In the genomic region with DNA sequence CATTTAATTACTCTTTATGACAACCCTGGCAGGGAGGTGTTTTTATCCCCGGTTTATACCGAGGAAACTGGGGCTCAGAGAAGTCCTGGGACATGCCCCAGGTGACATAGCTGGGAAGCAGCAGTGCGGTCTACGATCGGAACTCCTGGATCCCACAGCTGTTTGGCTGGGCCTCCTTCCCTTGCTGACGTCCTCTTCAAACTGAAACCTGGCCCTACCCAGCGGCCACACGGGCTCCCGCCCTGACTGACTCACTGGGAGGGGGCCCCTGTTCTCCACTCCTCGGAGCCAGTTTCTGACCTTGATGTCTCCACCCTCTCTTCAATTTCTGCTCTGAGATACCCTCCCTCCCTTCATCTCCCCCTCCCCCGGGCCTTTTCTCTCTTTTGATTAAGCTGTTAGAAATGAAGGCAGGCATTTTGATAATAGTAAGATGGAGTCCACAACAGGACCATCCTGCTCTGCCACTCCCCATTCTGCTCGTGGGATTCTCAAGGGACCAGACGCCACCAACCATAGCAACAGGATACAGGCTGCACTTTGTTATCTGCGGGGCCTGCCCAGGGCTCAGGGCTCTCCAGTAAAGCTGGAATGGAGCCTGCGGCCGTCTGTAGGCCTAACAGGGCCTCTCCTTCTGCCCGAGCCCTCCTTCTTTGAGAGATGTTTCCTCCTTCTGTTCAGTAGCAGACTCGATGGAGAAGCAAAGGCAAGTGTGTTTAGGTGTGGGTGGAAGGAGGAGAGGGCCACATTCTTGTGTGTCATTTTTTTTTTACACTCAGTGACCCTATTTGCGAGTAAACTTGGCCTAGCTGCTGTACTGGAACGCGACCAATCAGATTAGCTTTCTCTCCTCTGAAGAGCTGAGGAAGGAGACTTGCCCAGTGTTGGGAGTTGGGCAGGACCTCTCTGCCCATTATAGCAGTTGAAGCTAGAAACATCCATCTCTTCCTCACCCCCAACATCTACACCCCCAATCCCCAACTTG, we compare ENCODE assay signal across 1 cellular context.
TF ChIP-seq lines count a peak whose summit lies in the region.

No MANE protein-coding gene starts in this region.

TF ChIP-seq in GM23338, 12 proteins besides CTCF, POLR2A, EP300 and RAD21 (continued from another document):
- TF ChIP-seq, protein P1, sequence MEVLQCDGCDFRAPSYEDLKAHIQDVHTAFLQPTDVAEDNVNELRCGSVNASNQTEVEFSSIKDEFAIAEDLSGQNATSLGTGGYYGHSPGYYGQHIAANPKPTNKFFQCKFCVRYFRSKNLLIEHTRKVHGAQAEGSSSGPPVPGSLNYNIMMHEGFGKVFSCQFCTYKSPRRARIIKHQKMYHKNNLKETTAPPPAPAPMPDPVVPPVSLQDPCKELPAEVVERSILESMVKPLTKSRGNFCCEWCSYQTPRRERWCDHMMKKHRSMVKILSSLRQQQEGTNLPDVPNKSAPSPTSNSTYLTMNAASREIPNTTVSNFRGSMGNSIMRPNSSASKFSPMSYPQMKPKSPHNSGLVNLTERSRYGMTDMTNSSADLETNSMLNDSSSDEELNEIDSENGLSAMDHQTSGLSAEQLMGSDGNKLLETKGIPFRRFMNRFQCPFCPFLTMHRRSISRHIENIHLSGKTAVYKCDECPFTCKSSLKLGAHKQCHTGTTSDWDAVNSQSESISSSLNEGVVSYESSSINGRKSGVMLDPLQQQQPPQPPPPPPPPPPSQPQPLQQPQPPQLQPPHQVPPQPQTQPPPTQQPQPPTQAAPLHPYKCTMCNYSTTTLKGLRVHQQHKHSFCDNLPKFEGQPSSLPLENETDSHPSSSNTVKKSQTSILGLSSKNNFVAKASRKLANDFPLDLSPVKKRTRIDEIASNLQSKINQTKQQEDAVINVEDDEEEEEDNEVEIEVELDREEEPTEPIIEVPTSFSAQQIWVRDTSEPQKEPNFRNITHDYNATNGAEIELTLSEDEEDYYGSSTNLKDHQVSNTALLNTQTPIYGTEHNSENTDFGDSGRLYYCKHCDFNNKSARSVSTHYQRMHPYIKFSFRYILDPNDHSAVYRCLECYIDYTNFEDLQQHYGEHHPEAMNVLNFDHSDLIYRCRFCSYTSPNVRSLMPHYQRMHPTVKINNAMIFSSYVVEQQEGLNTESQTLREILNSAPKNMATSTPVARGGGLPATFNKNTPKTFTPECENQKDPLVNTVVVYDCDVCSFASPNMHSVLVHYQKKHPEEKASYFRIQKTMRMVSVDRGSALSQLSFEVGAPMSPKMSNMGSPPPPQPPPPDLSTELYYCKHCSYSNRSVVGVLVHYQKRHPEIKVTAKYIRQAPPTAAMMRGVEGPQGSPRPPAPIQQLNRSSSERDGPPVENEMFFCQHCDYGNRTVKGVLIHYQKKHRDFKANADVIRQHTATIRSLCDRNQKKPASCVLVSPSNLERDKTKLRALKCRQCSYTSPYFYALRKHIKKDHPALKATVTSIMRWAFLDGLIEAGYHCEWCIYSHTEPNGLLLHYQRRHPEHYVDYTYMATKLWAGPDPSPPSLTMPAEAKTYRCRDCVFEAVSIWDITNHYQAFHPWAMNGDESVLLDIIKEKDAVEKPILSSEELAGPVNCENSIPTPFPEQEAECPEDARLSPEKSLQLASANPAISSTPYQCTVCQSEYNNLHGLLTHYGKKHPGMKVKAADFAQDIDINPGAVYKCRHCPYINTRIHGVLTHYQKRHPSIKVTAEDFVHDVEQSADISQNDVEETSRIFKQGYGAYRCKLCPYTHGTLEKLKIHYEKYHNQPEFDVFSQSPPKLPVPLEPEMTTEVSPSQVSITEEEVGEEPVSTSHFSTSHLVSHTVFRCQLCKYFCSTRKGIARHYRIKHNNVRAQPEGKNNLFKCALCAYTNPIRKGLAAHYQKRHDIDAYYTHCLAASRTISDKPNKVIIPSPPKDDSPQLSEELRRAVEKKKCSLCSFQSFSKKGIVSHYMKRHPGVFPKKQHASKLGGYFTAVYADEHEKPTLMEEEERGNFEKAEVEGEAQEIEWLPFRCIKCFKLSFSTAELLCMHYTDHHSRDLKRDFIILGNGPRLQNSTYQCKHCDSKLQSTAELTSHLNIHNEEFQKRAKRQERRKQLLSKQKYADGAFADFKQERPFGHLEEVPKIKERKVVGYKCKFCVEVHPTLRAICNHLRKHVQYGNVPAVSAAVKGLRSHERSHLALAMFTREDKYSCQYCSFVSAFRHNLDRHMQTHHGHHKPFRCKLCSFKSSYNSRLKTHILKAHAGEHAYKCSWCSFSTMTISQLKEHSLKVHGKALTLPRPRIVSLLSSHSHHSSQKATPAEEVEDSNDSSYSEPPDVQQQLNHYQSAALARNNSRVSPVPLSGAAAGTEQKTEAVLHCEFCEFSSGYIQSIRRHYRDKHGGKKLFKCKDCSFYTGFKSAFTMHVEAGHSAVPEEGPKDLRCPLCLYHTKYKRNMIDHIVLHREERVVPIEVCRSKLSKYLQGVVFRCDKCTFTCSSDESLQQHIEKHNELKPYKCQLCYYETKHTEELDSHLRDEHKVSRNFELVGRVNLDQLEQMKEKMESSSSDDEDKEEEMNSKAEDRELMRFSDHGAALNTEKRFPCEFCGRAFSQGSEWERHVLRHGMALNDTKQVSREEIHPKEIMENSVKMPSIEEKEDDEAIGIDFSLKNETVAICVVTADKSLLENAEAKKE (CRISPR knock-in tag; IDR thresholded peaks at IDR 0.05): no peak
- TF ChIP-seq JUNB (IDR thresholded peaks at IDR 0.05; ENCODE audit: unreplicated experiment): no peak
- TF ChIP-seq EZH2phosphoT487 (IDR thresholded peaks at IDR 0.05; ENCODE audit: unreplicated experiment): no peak
- TF ChIP-seq POLR2AphosphoS5 (IDR thresholded peaks at IDR 0.05; ENCODE audit: low read depth): no peak
- TF ChIP-seq, protein P2, sequence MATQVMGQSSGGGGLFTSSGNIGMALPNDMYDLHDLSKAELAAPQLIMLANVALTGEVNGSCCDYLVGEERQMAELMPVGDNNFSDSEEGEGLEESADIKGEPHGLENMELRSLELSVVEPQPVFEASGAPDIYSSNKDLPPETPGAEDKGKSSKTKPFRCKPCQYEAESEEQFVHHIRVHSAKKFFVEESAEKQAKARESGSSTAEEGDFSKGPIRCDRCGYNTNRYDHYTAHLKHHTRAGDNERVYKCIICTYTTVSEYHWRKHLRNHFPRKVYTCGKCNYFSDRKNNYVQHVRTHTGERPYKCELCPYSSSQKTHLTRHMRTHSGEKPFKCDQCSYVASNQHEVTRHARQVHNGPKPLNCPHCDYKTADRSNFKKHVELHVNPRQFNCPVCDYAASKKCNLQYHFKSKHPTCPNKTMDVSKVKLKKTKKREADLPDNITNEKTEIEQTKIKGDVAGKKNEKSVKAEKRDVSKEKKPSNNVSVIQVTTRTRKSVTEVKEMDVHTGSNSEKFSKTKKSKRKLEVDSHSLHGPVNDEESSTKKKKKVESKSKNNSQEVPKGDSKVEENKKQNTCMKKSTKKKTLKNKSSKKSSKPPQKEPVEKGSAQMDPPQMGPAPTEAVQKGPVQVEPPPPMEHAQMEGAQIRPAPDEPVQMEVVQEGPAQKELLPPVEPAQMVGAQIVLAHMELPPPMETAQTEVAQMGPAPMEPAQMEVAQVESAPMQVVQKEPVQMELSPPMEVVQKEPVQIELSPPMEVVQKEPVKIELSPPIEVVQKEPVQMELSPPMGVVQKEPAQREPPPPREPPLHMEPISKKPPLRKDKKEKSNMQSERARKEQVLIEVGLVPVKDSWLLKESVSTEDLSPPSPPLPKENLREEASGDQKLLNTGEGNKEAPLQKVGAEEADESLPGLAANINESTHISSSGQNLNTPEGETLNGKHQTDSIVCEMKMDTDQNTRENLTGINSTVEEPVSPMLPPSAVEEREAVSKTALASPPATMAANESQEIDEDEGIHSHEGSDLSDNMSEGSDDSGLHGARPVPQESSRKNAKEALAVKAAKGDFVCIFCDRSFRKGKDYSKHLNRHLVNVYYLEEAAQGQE (IDR thresholded peaks at IDR 0.05; ENCODE audit: unreplicated experiment): no peak
- no peak for TF ChIP-seq CREB1 (CRISPR knock-in tag; IDR thresholded peaks at IDR 0.05; ENCODE audit: low read depth)
- TF ChIP-seq NANOG (IDR thresholded peaks at IDR 0.05; ENCODE audit: borderline replicate concordance): no peak
- no peak for TF ChIP-seq ZNF114 (CRISPR knock-in tag; IDR thresholded peaks at IDR 0.05)
- TF ChIP-seq EZH2 (IDR thresholded peaks at IDR 0.05; ENCODE audit: low read depth, unreplicated experiment): no peak
- no peak for TF ChIP-seq ZNF331 (CRISPR knock-in tag; IDR thresholded peaks at IDR 0.05; ENCODE audit: low read depth)
